In the genomic region with DNA sequence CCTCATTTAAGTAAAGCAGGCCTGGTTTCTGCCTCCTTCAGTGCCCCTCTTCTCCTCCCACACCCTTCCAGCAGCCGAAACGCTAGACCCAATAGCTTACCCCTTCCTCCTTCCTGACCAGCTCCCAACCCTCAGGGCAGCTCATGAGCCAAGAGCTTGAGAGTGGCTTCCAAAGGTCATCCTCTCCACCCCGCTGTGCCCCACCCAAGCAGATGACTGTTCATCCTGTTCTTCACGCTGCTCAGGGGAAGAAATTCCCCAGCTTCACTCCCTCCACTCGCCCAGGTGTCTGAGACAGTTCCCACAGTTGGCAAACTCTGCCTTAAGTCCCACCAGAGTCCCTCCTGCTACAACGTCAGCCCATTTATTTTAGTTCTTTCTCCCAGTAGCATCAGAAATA, we compare ENCODE assay signal across 19 cellular contexts. TPM values are rescaled to one million over a fixed set of nuclear protein-coding genes. Genes with fewer than 3 reads are reported as not detected.
DNase-seq lines count a peak whose midpoint lies in the region; ATAC-seq and TF ChIP-seq lines count a peak whose summit lies in the region.
"Had no signal": no experiment of that assay in that cellular context is flagged by ENCODE, and none has a peak within 500 bp of the region (broad histone marks: within the 10 kb centered on the region; RNA-seq: fewer than 3 reads in every experiment).

No MANE protein-coding gene starts in this region.

- no peaks in the 10 kb centered on the region for H3K36me3 Mint-ChIP-seq in activated naive CD4-positive, alpha-beta T cell treated with anti-CD3 and anti-CD28 coated beads, Interleukin-2, amount 50 U/mL, for 72 hours
- H3K36me3 Mint-ChIP-seq: stimulated activated naive B cell treated with anti-CD40 and anti-IgM and Interleukin-4, amounts not matched to agents 10 μg/mL and 1 μg/mL and 100 μg/mL, for 72 hours had no signal

- no peaks in the 10 kb centered on the region for H3K9me3 ChIP-seq in MG63
- no peaks in the 10 kb centered on the region for H3K9me3 ChIP-seq in mucosa of descending colon
- H3K9me3 ChIP-seq: prostate gland had no signal

- intact Hi-C loops in mucosa of descending colon (cut with DNase I, micrococcal nuclease) = no loop called here

- no peak overlapping the region for H3K27ac ChIP-seq in substantia nigra (ENCODE audit: low read depth, low read length, poor library complexity, severe bottlenecking)
- H3K27ac ChIP-seq: brain microvascular endothelial cell, prostate gland had no signal

- no peaks in the 10 kb centered on the region for H3K27me3 ChIP-seq in MG63
- H3K27me3 ChIP-seq: brain microvascular endothelial cell had no signal

- peaks cover 24% of the 10 kb centered on the region for H3K4me1 ChIP-seq in mucosa of descending colon (ENCODE audit: low read depth)
- H3K4me1 ChIP-seq: prostate gland had no signal

- H3K27ac Mint-ChIP-seq in activated naive CD4-positive, alpha-beta T cell treated with anti-CD3 and anti-CD28 coated beads, Interleukin-2, amount 50 U/mL, for 72 hours = no peak overlapping the region
- H3K27ac Mint-ChIP-seq: activated CD4-positive, alpha-beta memory T cell treated with anti-CD3 and anti-CD28 coated beads, Interleukin-2, amount 10 ng/mL, durations not matched to agents 7 days and 5 days; stimulated activated naive B cell treated with anti-CD40 and anti-IgM and Interleukin-4, amounts not matched to agents 10 μg/mL and 1 μg/mL and 100 μg/mL, for 72 hours had no signal

- TF ChIP-seq CTCF in epithelial cell of esophagus (IDR thresholded peaks at IDR 0.05; ENCODE audit: insufficient read depth, low read depth, low read length, missing control alignments) (no peak), mucosa of descending colon (IDR thresholded peaks at IDR 0.05) (no peak)

- DNase-seq in AG20443 (ENCODE audit: low spot score) (peak; percentile 42), MG63 (peak; percentile 95), epithelial cell of esophagus (ENCODE audit: low read depth) (peak; percentile 87), mucosa of descending colon (peak; percentile 74 to 80 (median 76)), amygdala (lab: John Stamatoyannopoulos, UW) (no peak), substantia nigra (lab: John Stamatoyannopoulos, UW) (no peak)
- no peak for DNase-seq in activated naive CD4-positive, alpha-beta T cell treated with anti-CD3 and anti-CD28 coated beads, Interleukin-2, amount 50 U/mL, for 72 hours (ENCODE audit: low spot score in 2 of 2)
- DNase-seq: activated CD4-positive, alpha-beta memory T cell treated with anti-CD3 and anti-CD28 coated beads, Interleukin-2, amount 10 ng/mL, durations not matched to agents 7 days and 5 days; activated effector memory CD4-positive, alpha-beta T cell treated with anti-CD3 and anti-CD28 coated beads, Interleukin-2, amount 50 U/mL, for 16 hours; AML-193; brain microvascular endothelial cell; DMS153; H7; NCI-H510A; RPMI8226; stimulated activated CD4-positive, alpha-beta T cell treated with anti-CD3 and anti-CD28 coated beads, Interleukin-4, amount 100 ng/mL, for 24 hours; stimulated activated naive B cell treated with anti-CD40 and anti-IgM and Interleukin-4, amounts not matched to agents 10 μg/mL and 1 μg/mL and 100 μg/mL, for 72 hours had no signal

- H3K9me3 Mint-ChIP-seq in activated naive CD4-positive, alpha-beta T cell treated with anti-CD3 and anti-CD28 coated beads, Interleukin-2, amount 50 U/mL, for 72 hours = no peaks in the 10 kb centered on the region
- H3K9me3 Mint-ChIP-seq: activated CD4-positive, alpha-beta memory T cell treated with anti-CD3 and anti-CD28 coated beads, Interleukin-2, amount 10 ng/mL, durations not matched to agents 7 days and 5 days; stimulated activated naive B cell treated with anti-CD40 and anti-IgM and Interleukin-4, amounts not matched to agents 10 μg/mL and 1 μg/mL and 100 μg/mL, for 72 hours had no signal

- H3K4me3 ChIP-seq in MG63 (no peak overlapping the region), epithelial cell of esophagus (ENCODE audit: low read length) (no peak overlapping the region), mucosa of descending colon (no peak overlapping the region)
- H3K4me3 ChIP-seq: prostate gland had no signal

- ATAC-seq in mucosa of descending colon (peak; percentile 89), HG03469 (IDR thresholded peaks at IDR 0.05; ENCODE audit: unreplicated experiment) (no peak)
- no peak for ATAC-seq in activated naive CD4-positive, alpha-beta T cell treated with anti-CD3 and anti-CD28 coated beads, Interleukin-2, amount 50 U/mL, for 72 hours
- ATAC-seq: stimulated activated naive B cell treated with anti-CD40 and anti-IgM and Interleukin-4, amounts not matched to agents 10 μg/mL and 1 μg/mL and 100 μg/mL, for 72 hours had no signal

- H3K36me3 ChIP-seq in MG63 = no peaks in the 10 kb centered on the region
- no peaks in the 10 kb centered on the region for H3K36me3 ChIP-seq in mucosa of descending colon (ENCODE audit: low read depth)
- H3K36me3 ChIP-seq: brain microvascular endothelial cell, prostate gland had no signal

RNA-seq across cellular contexts. Expression of gene ARHGEF19, which starts 23.4 kb away (rescaled TPM):
- total RNA-seq in MG63 (2014; rRNA removed; shearing (Covaris generic); ENCODE audit: low replicate concordance) = 20.4 and 36.3 TPM in 2 replicates
- 10 to 100 TPM in 1 of 3 donors, 1 to 10 TPM in 2; 5.3 to 13.3 (median 9.0) TPM for total RNA-seq in mucosa of descending colon
- total RNA-seq in activated naive CD4-positive, alpha-beta T cell treated with anti-CD3 and anti-CD28 coated beads, Interleukin-2, amount 50 U/mL, for 72 hours = 10 to 100 TPM in 1 of 2 donors, 1 to 10 TPM in 1; 8.4 to 10.1 TPM

RNA-seq across cellular contexts. Expression of gene EPHA2, which starts 33.1 kb away (rescaled TPM):
- total RNA-seq in MG63 (2014; rRNA removed; shearing (Covaris generic); ENCODE audit: low replicate concordance) = 68.4 and 80.5 TPM in 2 replicates
- total RNA-seq in mucosa of descending colon = 10 to 100 TPM; 36.8 to 43.5 (median 43.5) TPM
- total RNA-seq in activated naive CD4-positive, alpha-beta T cell treated with anti-CD3 and anti-CD28 coated beads, Interleukin-2, amount 50 U/mL, for 72 hours = under 1 TPM; 0.07 to 0.16 TPM
- total RNA-seq: activated CD4-positive, alpha-beta memory T cell treated with anti-CD3 and anti-CD28 coated beads, Interleukin-2, amount 10 ng/mL, durations not matched to agents 7 days and 5 days had no signal

RNA-seq across cellular contexts. Expression of gene CPLANE2, which starts 48.0 kb away (rescaled TPM):
- 2.7 and 5.1 TPM in 2 replicates for total RNA-seq in MG63 (2014; rRNA removed; shearing (Covaris generic); ENCODE audit: low replicate concordance)
- total RNA-seq in mucosa of descending colon = 1 to 10 TPM; 5.3 to 9.9 (median 5.9) TPM
- total RNA-seq in activated naive CD4-positive, alpha-beta T cell treated with anti-CD3 and anti-CD28 coated beads, Interleukin-2, amount 50 U/mL, for 72 hours = 1 to 10 TPM; 3.0 to 4.2 TPM

Comparison
In these comparisons a context has a peak if more than half of its experiments do, and no peak if none do; other contexts are left out.
1. DNase-seq: peak in AG20443 (single experiment), MG63 (single experiment), epithelial cell of esophagus (single experiment) and mucosa of descending colon (3 of 3); none in activated naive CD4-positive, alpha-beta T cell treated with anti-CD3 and anti-CD28 coated beads, Interleukin-2, amount 50 U/mL, for 72 hours (0 of 2), amygdala (0 of 56) and substantia nigra (0 of 49).
2. RNA of gene EPHA2, which starts 33.1 kb away (total RNA-seq): 68.4 to 80.5 TPM in MG63 and 36.8 to 43.5 TPM in mucosa of descending colon; 0.07 to 0.16 TPM in activated naive CD4-positive, alpha-beta T cell treated with anti-CD3 and anti-CD28 coated beads, Interleukin-2, amount 50 U/mL, for 72 hours; every median in the first group is over 10 times any median in the second.